In the genomic region with DNA sequence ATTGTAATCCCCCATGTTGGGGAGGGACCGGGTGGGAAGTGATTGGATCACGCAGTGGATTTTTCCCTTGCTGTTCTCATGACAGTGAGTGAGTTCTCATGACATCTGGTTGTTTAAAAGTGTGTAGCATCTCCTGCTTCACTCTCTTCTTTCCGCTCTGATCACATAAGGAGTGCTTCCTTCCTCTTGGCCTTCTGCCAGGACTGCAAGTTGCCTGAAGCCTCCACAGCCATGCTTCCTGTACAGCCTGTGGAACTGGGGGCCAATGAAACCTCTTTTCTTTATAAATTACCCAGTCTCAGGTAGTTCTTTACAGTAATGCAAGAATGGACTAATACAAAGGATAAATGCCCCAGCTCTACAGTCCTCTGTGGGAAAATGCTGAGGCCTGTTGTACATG, we compare ENCODE assay signal across 22 cellular contexts.
DNase-seq lines count a peak whose midpoint lies in the region; ATAC-seq and TF ChIP-seq lines count a peak whose summit lies in the region.
"Had no signal": no experiment of that assay in that cellular context is flagged by ENCODE, and none has a peak within 500 bp of the region (broad histone marks: within the 10 kb centered on the region; RNA-seq: fewer than 3 reads in every experiment).

No MANE protein-coding gene starts in this region.

- DNase-seq in NCI-H146 (lab: John Stamatoyannopoulos, UW): peak; percentile 7
- DNase-seq in NCI-H146 treated with DMSO at 0.1 percent for 48 hours (lab: John Stamatoyannopoulos, UW; ENCODE audit: unreplicated experiment): no peak
- peak; percentile 8 for DNase-seq in KG1 (lab: John Stamatoyannopoulos, UW)
- peak; percentile 1 for DNase-seq in NCI-H446 treated with DMSO at 0.1 percent for 48 hours (lab: John Stamatoyannopoulos, UW)
- peak; percentile 32 for DNase-seq in glomerular visceral epithelial cell (ENCODE audit: extremely low spot score)
- DNase-seq in ascending aorta (ENCODE audit: low spot score in 2 of 2): no peak
- DNase-seq in PC-9: no peak
- DNase-seq: activated CD4-positive, alpha-beta T cell treated with anti-CD3 and anti-CD28 coated beads for 48 hours; activated CD8-positive, alpha-beta memory T cell treated with anti-CD3 and anti-CD28 coated beads, Interleukin-2, amount 10 ng/mL, durations not matched to agents 7 days and 5 days; effector memory CD8-positive, alpha-beta T cell; H7; kidney; NCI-H1694 treated with DMSO at 0.1 percent for 48 hours; upper lobe of left lung had no signal

- H3F3A ChIP-seq in PC-9 (ENCODE audit: insufficient read depth, low read depth): no peaks in the 10 kb centered on the region

- H3K4me3 ChIP-seq in ascending aorta: no peak overlapping the region
- H3K4me3 ChIP-seq in PC-9: no peak overlapping the region
- H3K4me3 ChIP-seq: esophagus muscularis mucosa, gastroesophageal sphincter, lung, upper lobe of left lung had no signal

- TF ChIP-seq CTCF in ascending aorta (IDR thresholded peaks at IDR 0.05): no peak
- no peak for TF ChIP-seq CTCF in PC-9 (conservative IDR thresholded peaks at IDR 0.05)

- intact Hi-C loops in ascending aorta (cut with DNase I): no loop called here
- intact Hi-C loops in PC-9 (cut with micrococcal nuclease; ENCODE audit: unreplicated experiment): no loop called here

- H2AFZ ChIP-seq in PC-9: no peak overlapping the region
- H2AFZ ChIP-seq: parathyroid adenoma had no signal

- no peaks in the 10 kb centered on the region for H3K9me3 ChIP-seq in ascending aorta
- no peaks in the 10 kb centered on the region for H3K9me3 ChIP-seq in PC-9 (ENCODE audit: insufficient read depth, low read depth)
- H3K9me3 ChIP-seq: esophagus muscularis mucosa, gastroesophageal sphincter, upper lobe of left lung had no signal

- CTCF ChIA-PET in PC-9 (lab: Charles Lee): no interaction called here

- H3K27me3 ChIP-seq in ascending aorta (no peaks in the 10 kb centered on the region), PC-9 (ENCODE audit: insufficient read depth, low read depth) (no peaks in the 10 kb centered on the region)
- H3K27me3 ChIP-seq: esophagus muscularis mucosa, gastroesophageal sphincter, upper lobe of left lung had no signal

- no peaks in the 10 kb centered on the region for H3K36me3 ChIP-seq in ascending aorta
- H3K36me3 ChIP-seq in PC-9 (ENCODE audit: low read depth): no peaks in the 10 kb centered on the region
- H3K36me3 ChIP-seq: esophagus muscularis mucosa, gastroesophageal sphincter, upper lobe of left lung had no signal

- H3K27ac ChIP-seq in ascending aorta (no peak overlapping the region), PC-9 (no peak overlapping the region)
- H3K27ac ChIP-seq: esophagus muscularis mucosa, gastroesophageal sphincter, parathyroid adenoma, upper lobe of left lung had no signal

- no peaks in the 10 kb centered on the region for H3K9me2 ChIP-seq in PC-9 (ENCODE audit: insufficient read depth)

- POLR2A ChIA-PET in PC-9 (lab: Charles Lee; ENCODE audit: unreplicated experiment): no interaction called here

- BruUV-seq in PC-9 (replicated peaks; lab: Mats Ljungman, UMichigan): no TSS peak

- no peak for ATAC-seq in GM19035 (IDR thresholded peaks at IDR 0.05; ENCODE audit: unreplicated experiment)
- ATAC-seq: activated CD8-positive, alpha-beta memory T cell treated with anti-CD3 and anti-CD28 coated beads, Interleukin-2, amount 10 ng/mL, durations not matched to agents 7 days and 5 days; activated naive CD4-positive, alpha-beta T cell treated with anti-CD3 and anti-CD28 coated beads, Interleukin-2, amount 50 U/mL, for 72 hours; effector memory CD8-positive, alpha-beta T cell; gastroesophageal sphincter; HepG2; sciatic nerve had no signal

- no peaks in the 10 kb centered on the region for H4K20me1 ChIP-seq in PC-9 (ENCODE audit: insufficient read depth)

- H3K79me2 ChIP-seq in PC-9 (ENCODE audit: low read depth): no peaks in the 10 kb centered on the region
- H3K79me2 ChIP-seq: parathyroid adenoma had no signal

- no peaks in the 10 kb centered on the region for H3K4me1 ChIP-seq in ascending aorta
- no peaks in the 10 kb centered on the region for H3K4me1 ChIP-seq in PC-9 (replicated peaks; ENCODE audit: insufficient read depth)
- H3K4me1 ChIP-seq: esophagus muscularis mucosa, gastroesophageal sphincter, parathyroid adenoma, upper lobe of left lung had no signal

- no peak overlapping the region for H3K4me2 ChIP-seq in PC-9

Comparison
In these comparisons a context has a peak if more than half of its experiments do, and no peak if none do; other contexts are left out.
1. DNase-seq: peak in NCI-H146 (single experiment), KG1 (single experiment), NCI-H446 treated with DMSO at 0.1 percent for 48 hours (single experiment) and glomerular visceral epithelial cell (single experiment); none in NCI-H146 treated with DMSO at 0.1 percent for 48 hours (single experiment), ascending aorta (0 of 2) and PC-9 (0 of 2).